Comparison of ENCODE assay signal across 15 cellular contexts in genomic region chr5:109585012-109585599, GRCh38.
A peak's percentile ranks its signal among the peaks of the same experiment; 100 is the strongest.
DNase-seq lines count a peak whose midpoint lies in the region; ATAC-seq and TF ChIP-seq lines count a peak whose summit lies in the region.
"Had no signal": no experiment of that assay in that cellular context is flagged by ENCODE, and none has a peak within 500 bp of the region (broad histone marks: within the 10 kb centered on the region; RNA-seq: fewer than 3 reads in every experiment).

No MANE protein-coding gene starts in this region.

- H3K79me1 ChIP-seq in mesenchymal stem cell (replicated peaks; ENCODE audit: low read length, poor library complexity, severe bottlenecking): no peaks in the 10 kb centered on the region
- no peaks in the 10 kb centered on the region for H3K79me1 ChIP-seq in neuronal stem cell (ENCODE audit: low read depth, low read length)

- no peak overlapping the region for H4K8ac ChIP-seq in mesenchymal stem cell (ENCODE audit: low read length)
- H4K8ac ChIP-seq in neuronal stem cell (ENCODE audit: low read depth, low read length): no peak overlapping the region

- intact Hi-C loops in OCI-LY7 (cut with micrococcal nuclease; ENCODE audit: unreplicated experiment): no loop called here

- no peaks in the 10 kb centered on the region for H3K79me2 ChIP-seq in OCI-LY7 (ENCODE audit: insufficient read depth, low read depth, low read length)

- H3K27me3 ChIP-seq in mesenchymal stem cell (ENCODE audit: control insufficient read depth in 1 of 2, insufficient read depth in 1 of 2, low read length in 2 of 2): no peaks in the 10 kb centered on the region
- no peaks in the 10 kb centered on the region for H3K27me3 ChIP-seq in neuronal stem cell (ENCODE audit: control insufficient read depth in 3 of 3, insufficient read depth in 3 of 3, low read depth in 1 of 3, low read length in 3 of 3)

- H3K4me3 ChIP-seq in cardiac fibroblast (replicated peaks in 1 of 2; ENCODE audit: low read depth in 2 of 2, low read length in 2 of 2): no peak overlapping the region
- H3K4me3 ChIP-seq in mesenchymal stem cell (ENCODE audit: insufficient read depth in 1 of 2, low read depth in 1 of 2, low read length in 2 of 2): no peak overlapping the region
- H3K4me3 ChIP-seq in neuronal stem cell (ENCODE audit: low read length in 2 of 2): no peak overlapping the region
- no peak overlapping the region for H3K4me3 ChIP-seq in OCI-LY7 (ENCODE audit: low read depth, low read length, poor library complexity, severe bottlenecking)

- TF ChIP-seq CTCF in cardiac fibroblast (IDR thresholded peaks at IDR 0.05; ENCODE audit: low read depth, low read length) (no peak), OCI-LY7 (conservative IDR thresholded peaks at IDR 0.05; ENCODE audit: low read length) (no peak)

- H3K14ac ChIP-seq in mesenchymal stem cell (ENCODE audit: low read length in 2 of 2) (no peak overlapping the region), neuronal stem cell (ENCODE audit: low read length) (no peak overlapping the region)

- BruUV-seq in OCI-LY7 (replicated peaks; lab: Mats Ljungman, UMichigan): no TSS peak

- H3K18ac ChIP-seq in mesenchymal stem cell (ENCODE audit: low read depth in 1 of 2, low read length in 2 of 2): no peak overlapping the region
- no peak overlapping the region for H3K18ac ChIP-seq in neuronal stem cell (ENCODE audit: low read length)

- no peak overlapping the region for H3K27ac ChIP-seq in mesenchymal stem cell (ENCODE audit: low read length, poor library complexity, severe bottlenecking)
- no peak overlapping the region for H3K27ac ChIP-seq in neuronal stem cell (replicated peaks; ENCODE audit: low read length)
- no peak overlapping the region for H3K27ac ChIP-seq in OCI-LY7 (ENCODE audit: low read depth, low read length, poor library complexity, severe bottlenecking)

- H3K9ac ChIP-seq in mesenchymal stem cell (ENCODE audit: low read length) (no peak overlapping the region), neuronal stem cell (ENCODE audit: low read depth, low read length, poor library complexity) (no peak overlapping the region)

- no peaks in the 10 kb centered on the region for H3K9me2 ChIP-seq in OCI-LY7 (ENCODE audit: insufficient read depth, low read length)

- H2BK5ac ChIP-seq in mesenchymal stem cell (ENCODE audit: low read depth, low read length, poor library complexity, severe bottlenecking): no peak overlapping the region
- no peak overlapping the region for H2BK5ac ChIP-seq in neuronal stem cell (ENCODE audit: low read length)

- POLR2A ChIA-PET in OCI-LY7 (lab: Charles Lee): no interaction called here

- H2AK5ac ChIP-seq in mesenchymal stem cell (ENCODE audit: low read length, severe bottlenecking) (no peak overlapping the region), neuronal stem cell (ENCODE audit: low read depth, low read length) (no peak overlapping the region)

- H3K36me3 ChIP-seq in mesenchymal stem cell (ENCODE audit: control insufficient read depth in 1 of 2, insufficient read depth in 2 of 2, low read depth in 1 of 2, low read length in 2 of 2) (no peaks in the 10 kb centered on the region), neuronal stem cell (replicated peaks in 1 of 2; ENCODE audit: control insufficient read depth in 2 of 2, insufficient read depth in 2 of 2, low read length in 2 of 2) (no peaks in the 10 kb centered on the region), OCI-LY7 (ENCODE audit: insufficient read depth, low read length) (no peaks in the 10 kb centered on the region)

- no peak overlapping the region for H3K4me2 ChIP-seq in mesenchymal stem cell (ENCODE audit: low read length, poor library complexity, severe bottlenecking)
- H3K4me2 ChIP-seq in neuronal stem cell (ENCODE audit: insufficient read depth, low read length, poor library complexity, severe bottlenecking): no peak overlapping the region
- no peak overlapping the region for H3K4me2 ChIP-seq in OCI-LY7 (ENCODE audit: low read length)

- H2BK120ac ChIP-seq in mesenchymal stem cell (ENCODE audit: low read depth, low read length) (no peak overlapping the region), neuronal stem cell (ENCODE audit: low read depth, low read length) (no peak overlapping the region)

- H3K4me1 ChIP-seq in mesenchymal stem cell (ENCODE audit: control insufficient read depth, insufficient read depth, low read depth, low read length) (no peaks in the 10 kb centered on the region), neuronal stem cell (ENCODE audit: control insufficient read depth in 2 of 2, insufficient read depth in 1 of 2, low read depth in 1 of 2, low read length in 2 of 2) (no peaks in the 10 kb centered on the region), OCI-LY7 (ENCODE audit: insufficient read depth, low read length, poor library complexity, severe bottlenecking) (no peaks in the 10 kb centered on the region)

- H2AFZ ChIP-seq in mesenchymal stem cell (ENCODE audit: low read depth, low read length): no peak overlapping the region
- no peak overlapping the region for H2AFZ ChIP-seq in neuronal stem cell (ENCODE audit: low read length)
- H2AFZ ChIP-seq in OCI-LY7 (ENCODE audit: low read length): no peak overlapping the region

- CTCF ChIA-PET in OCI-LY7 (lab: Charles Lee; ENCODE audit: unreplicated experiment): no interaction called here

- H3K23ac ChIP-seq in mesenchymal stem cell (ENCODE audit: low read length in 2 of 2) (no peak overlapping the region), neuronal stem cell (ENCODE audit: low read depth, low read length, poor library complexity) (no peak overlapping the region)

- H2BK15ac ChIP-seq in mesenchymal stem cell (ENCODE audit: low read depth, poor library complexity, severe bottlenecking): no peak overlapping the region
- H2BK15ac ChIP-seq in neuronal stem cell (ENCODE audit: low read length): no peak overlapping the region

- WGBS in mesenchymal stem cell: 2% methylated on average over 3 of the region's 3 CpGs
- no CpG with 5 or more reads among the region's 3 CpGs for WGBS in neuronal stem cell (ENCODE audit: extremely low coverage in 2 of 2, insufficient read length in 2 of 2, insufficient replicate concordance in 1 of 2), 2 donors

- no peaks in the 10 kb centered on the region for H4K20me1 ChIP-seq in OCI-LY7 (ENCODE audit: insufficient read depth, low read length)

- H4K91ac ChIP-seq in mesenchymal stem cell (ENCODE audit: low read length): no peak overlapping the region
- no peak overlapping the region for H4K91ac ChIP-seq in neuronal stem cell (ENCODE audit: low read depth, low read length, poor library complexity)

- no peak overlapping the region for H2BK12ac ChIP-seq in mesenchymal stem cell (ENCODE audit: low read length in 2 of 2)
- no peak overlapping the region for H2BK12ac ChIP-seq in neuronal stem cell (ENCODE audit: low read length)

- H3K4ac ChIP-seq in mesenchymal stem cell (ENCODE audit: low read depth in 1 of 2, low read length in 2 of 2) (no peak overlapping the region), neuronal stem cell (ENCODE audit: low read length) (no peak overlapping the region)

- DNase-seq in AG08395 (ENCODE audit: low spot score) (peak; percentile 9), H4 (ENCODE audit: low spot score) (peak; percentile 11), cardiac fibroblast (ENCODE audit: low read depth in 2 of 2) (peak; percentile 31 to 63), mesenchymal stem cell (peak; percentile 73), neuronal stem cell (ENCODE audit: low spot score) (no peak), OCI-LY7 (ENCODE audit: low spot score) (no peak)
- no peak for DNase-seq in stimulated activated CD4-positive, alpha-beta T cell treated with anti-CD3 and anti-CD28 coated beads, Interleukin-4, amount 100 ng/mL, for 1 hour
- DNase-seq: activated naive CD8-positive, alpha-beta T cell treated with anti-CD3 and anti-CD28 coated beads for 36 hours; activated T-cell treated with anti-CD3 and anti-CD28 coated beads, Interleukin-2, amount 50 U/mL, for 1 hour; AML-193; Kasumi-1; OCI-M1; small intestine had no signal

- H3K9me3 ChIP-seq in mesenchymal stem cell (ENCODE audit: control insufficient read depth, low read length): no peaks in the 10 kb centered on the region
- no peaks in the 10 kb centered on the region for H3K9me3 ChIP-seq in neuronal stem cell (replicated peaks in 1 of 2; ENCODE audit: control insufficient read depth in 2 of 2, insufficient read depth in 1 of 2, low read depth in 1 of 2, low read length in 2 of 2)
- H3K9me3 ChIP-seq in OCI-LY7 (ENCODE audit: low read length): no peaks in the 10 kb centered on the region

- no peak for ATAC-seq in GM19023 (IDR thresholded peaks at IDR 0.05; ENCODE audit: unreplicated experiment)
- ATAC-seq: stimulated activated memory B cell treated with anti-CD40 and anti-IgM and Interleukin-4, amounts not matched to agents 10 μg/mL and 1 μg/mL and 100 μg/mL, for 72 hours had no signal

Comparison
In these comparisons a context has a peak if more than half of its experiments do, and no peak if none do; other contexts are left out.
1. DNase-seq: peak in AG08395 (single experiment), H4 (single experiment), cardiac fibroblast (2 of 2) and mesenchymal stem cell (single experiment); none in neuronal stem cell (single experiment), OCI-LY7 (single experiment) and stimulated activated CD4-positive, alpha-beta T cell treated with anti-CD3 and anti-CD28 coated beads, Interleukin-4, amount 100 ng/mL, for 1 hour (single experiment).